Comparison of ENCODE assay signal across 19 cellular contexts in the genomic region with DNA sequence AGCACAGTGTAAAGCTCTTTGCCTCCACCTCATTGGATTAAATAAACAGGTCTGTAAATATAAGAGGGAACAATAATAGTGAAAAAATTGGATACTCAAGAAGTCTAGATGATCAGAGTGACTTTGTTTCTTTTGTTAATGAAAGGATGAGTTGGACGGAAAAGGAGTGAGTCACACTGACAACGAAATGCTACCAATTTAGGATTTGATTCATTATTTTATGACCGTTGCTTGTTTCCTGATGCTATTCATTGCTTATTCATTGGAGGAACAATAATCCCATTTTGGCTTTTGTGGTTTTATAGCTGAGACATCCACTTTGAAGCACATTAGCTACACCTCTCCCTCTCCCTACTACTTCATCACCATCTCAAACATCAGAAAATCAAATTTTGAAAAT.
DNase-seq lines count a peak whose midpoint lies in the region; FAIRE-seq and TF ChIP-seq lines count a peak whose summit lies in the region.
"Had no signal": no experiment of that assay in that cellular context is flagged by ENCODE, and none has a peak within 500 bp of the region (broad histone marks: within the 10 kb centered on the region; RNA-seq: fewer than 3 reads in every experiment).

No MANE protein-coding gene starts in this region.

- H4K20me1 ChIP-seq in keratinocyte (ENCODE audit: control insufficient read depth, extremely low read depth, insufficient read depth, low read length): no peaks in the 10 kb centered on the region

- no peak overlapping the region for H3K4me3 ChIP-seq in astrocyte of the spinal cord (ENCODE audit: low read depth, low read length)
- no peak overlapping the region for H3K4me3 ChIP-seq in keratinocyte (ENCODE audit: control insufficient read depth in 2 of 3, extremely low read depth in 1 of 3, insufficient read depth in 2 of 3, low read depth in 1 of 3, low read length in 3 of 3)
- H3K4me3 ChIP-seq in CD8-positive, alpha-beta memory T cell (ENCODE audit: low read length): no peak overlapping the region
- no peak overlapping the region for H3K4me3 ChIP-seq in esophagus squamous epithelium
- H3K4me3 ChIP-seq: Peyer's patch had no signal

- CTCF ChIA-PET in CD8-positive, alpha-beta memory T cell (lab: Charles Lee): no interaction called here

- H3K4me3 Mint-ChIP-seq in CD8-positive, alpha-beta memory T cell: no peak overlapping the region
- no peak overlapping the region for H3K4me3 Mint-ChIP-seq in activated naive CD8-positive, alpha-beta T cell treated with anti-CD3 and anti-CD28 coated beads for 36 hours
- H3K4me3 Mint-ChIP-seq: brain; endodermal cell; natural killer cell treated with Interleukin-12 subunit alpha and Interleukin-12 subunit beta and Interleukin-15 and Interleukin-18, amount 100 ng/mL, for 72 hours; stimulated activated memory B cell treated with anti-CD40 and anti-IgM and Interleukin-4, amounts not matched to agents 10 μg/mL and 1 μg/mL and 100 μg/mL, for 72 hours had no signal

- H3K36me3 ChIP-seq in keratinocyte (ENCODE audit: control insufficient read depth in 2 of 2, extremely low read depth in 1 of 2, insufficient read depth in 2 of 2, low read length in 2 of 2): no peaks in the 10 kb centered on the region
- no peaks in the 10 kb centered on the region for H3K36me3 ChIP-seq in CD8-positive, alpha-beta memory T cell (ENCODE audit: insufficient read depth, low read length)
- no peaks in the 10 kb centered on the region for H3K36me3 ChIP-seq in esophagus squamous epithelium
- H3K36me3 ChIP-seq: Peyer's patch had no signal

- no peak overlapping the region for H3K4me2 ChIP-seq in keratinocyte (ENCODE audit: control insufficient read depth, extremely low read depth, insufficient read depth, low read depth, low read length)

- no peaks in the 10 kb centered on the region for H3K36me3 Mint-ChIP-seq in CD8-positive, alpha-beta memory T cell
- H3K36me3 Mint-ChIP-seq in activated naive CD8-positive, alpha-beta T cell treated with anti-CD3 and anti-CD28 coated beads for 36 hours: no peaks in the 10 kb centered on the region
- H3K36me3 Mint-ChIP-seq: brain; natural killer cell treated with Interleukin-12 subunit alpha and Interleukin-12 subunit beta and Interleukin-15 and Interleukin-18, amount 100 ng/mL, for 72 hours; stimulated activated memory B cell treated with anti-CD40 and anti-IgM and Interleukin-4, amounts not matched to agents 10 μg/mL and 1 μg/mL and 100 μg/mL, for 72 hours had no signal

- H3K4me1 ChIP-seq in keratinocyte (ENCODE audit: control insufficient read depth, extremely low read depth, insufficient read depth, low read length) (peaks cover 4% of the 10 kb centered on the region), esophagus squamous epithelium (no peaks in the 10 kb centered on the region)
- no peaks in the 10 kb centered on the region for H3K4me1 ChIP-seq in CD8-positive, alpha-beta memory T cell (ENCODE audit: insufficient read depth, low read length)
- H3K4me1 ChIP-seq: Peyer's patch had no signal

- DNase-seq in DMS153 (lab: John Stamatoyannopoulos, UW) (peak; percentile 65), LoVo (ENCODE audit: low spot score) (peak; percentile 26), astrocyte of the spinal cord (ENCODE audit: low read depth, low spot score) (peak; percentile 62), keratinocyte (ENCODE audit: low read depth, low spot score) (peak; percentile 17), NCI-H446 (lab: John Stamatoyannopoulos, UW) (no peak), esophagus squamous epithelium (lab: John Stamatoyannopoulos, UW) (no peak)
- no peak for DNase-seq in CD8-positive, alpha-beta memory T cell
- no peak for DNase-seq in activated naive CD8-positive, alpha-beta T cell treated with anti-CD3 and anti-CD28 coated beads for 36 hours
- DNase-seq: endodermal cell; hypothalamus; left ventricle myocardium superior; NCI-H510A; Peyer's patch; stimulated activated CD4-positive, alpha-beta T cell treated with anti-CD3 and anti-CD28 coated beads, Interleukin-4, amount 100 ng/mL, for 4 hours; T1000 had no signal

- TF ChIP-seq POLR2A in esophagus squamous epithelium (IDR thresholded peaks at IDR 0.05): no peak

- no peak overlapping the region for H3K27ac ChIP-seq in keratinocyte (ENCODE audit: control insufficient read depth, insufficient read depth, low read length)
- no peak overlapping the region for H3K27ac ChIP-seq in CD8-positive, alpha-beta memory T cell (ENCODE audit: low read depth, low read length)
- no peak overlapping the region for H3K27ac ChIP-seq in esophagus squamous epithelium
- H3K27ac ChIP-seq: C4-2B, Peyer's patch had no signal

- H3K9me3 ChIP-seq in keratinocyte (ENCODE audit: control insufficient read depth, low read depth, low read length): peaks cover 7% of the 10 kb centered on the region
- H3K9me3 ChIP-seq in CD8-positive, alpha-beta memory T cell (ENCODE audit: low read length): no peaks in the 10 kb centered on the region
- peaks cover 0 to 7% (median 0%) of the 10 kb centered on the region in 3 donors for H3K9me3 ChIP-seq in esophagus squamous epithelium
- H3K9me3 ChIP-seq: Peyer's patch had no signal

- H3K27me3 Mint-ChIP-seq in CD8-positive, alpha-beta memory T cell: peaks cover 3 to 16% of the 10 kb centered on the region in 2 donors
- H3K27me3 Mint-ChIP-seq in activated naive CD8-positive, alpha-beta T cell treated with anti-CD3 and anti-CD28 coated beads for 36 hours: peaks cover 6% of the 10 kb centered on the region

- H3K9ac ChIP-seq in keratinocyte (ENCODE audit: control insufficient read depth, extremely low read depth, insufficient read depth, low read length): no peak overlapping the region

- in situ Hi-C loops in astrocyte of the spinal cord (cut with HindIII; ENCODE audit: low sequenced_read_pairs): no loop called here

- no peak overlapping the region for H3K27ac Mint-ChIP-seq in CD8-positive, alpha-beta memory T cell
- H3K27ac Mint-ChIP-seq in activated naive CD8-positive, alpha-beta T cell treated with anti-CD3 and anti-CD28 coated beads for 36 hours: no peak overlapping the region
- H3K27ac Mint-ChIP-seq: brain; endodermal cell; natural killer cell treated with Interleukin-12 subunit alpha and Interleukin-12 subunit beta and Interleukin-15 and Interleukin-18, amount 100 ng/mL, for 72 hours; stimulated activated memory B cell treated with anti-CD40 and anti-IgM and Interleukin-4, amounts not matched to agents 10 μg/mL and 1 μg/mL and 100 μg/mL, for 72 hours had no signal

- H3K9me3 Mint-ChIP-seq in CD8-positive, alpha-beta memory T cell: peaks cover 0 to 2% (median 0%) of the 10 kb centered on the region in 5 donors
- H3K9me3 Mint-ChIP-seq in activated naive CD8-positive, alpha-beta T cell treated with anti-CD3 and anti-CD28 coated beads for 36 hours: no peaks in the 10 kb centered on the region
- H3K9me3 Mint-ChIP-seq: natural killer cell treated with Interleukin-12 subunit alpha and Interleukin-12 subunit beta and Interleukin-15 and Interleukin-18, amount 100 ng/mL, for 72 hours; stimulated activated memory B cell treated with anti-CD40 and anti-IgM and Interleukin-4, amounts not matched to agents 10 μg/mL and 1 μg/mL and 100 μg/mL, for 72 hours had no signal

- H2AFZ ChIP-seq in keratinocyte (ENCODE audit: control insufficient read depth, low read length): no peak overlapping the region

- dilution Hi-C loops in keratinocyte (cut with MboI; ENCODE audit: extremely low pct_ligation_motif_present, low sequenced_read_pairs): no loop called here

- POLR2A ChIA-PET in CD8-positive, alpha-beta memory T cell (lab: Charles Lee): no interaction called here

- no peak for TF ChIP-seq CTCF in astrocyte of the spinal cord (IDR thresholded peaks at IDR 0.05; ENCODE audit: low read depth, low read length)
- TF ChIP-seq CTCF in keratinocyte (optimal IDR thresholded peaks at IDR 0.05 in 1 of 3, IDR thresholded peaks at IDR 0.05 in 1 of 3, conservative IDR thresholded peaks at IDR 0.05 in 1 of 3; ENCODE audit: extremely low read depth in 1 of 3, insufficient read depth in 2 of 3, low read length in 3 of 3): no peak
- no peak for TF ChIP-seq CTCF in esophagus squamous epithelium (IDR thresholded peaks at IDR 0.05)

- no peaks in the 10 kb centered on the region for H3K79me2 ChIP-seq in keratinocyte (ENCODE audit: control insufficient read depth, insufficient read depth, low read length)

- H3K27me3 ChIP-seq in keratinocyte (ENCODE audit: control insufficient read depth, extremely low read depth, insufficient read depth, low read length) (no peaks in the 10 kb centered on the region), esophagus squamous epithelium (no peaks in the 10 kb centered on the region)
- H3K27me3 ChIP-seq in CD8-positive, alpha-beta memory T cell (ENCODE audit: insufficient read depth, low read length, poor library complexity, severe bottlenecking): no peaks in the 10 kb centered on the region
- H3K27me3 ChIP-seq: Peyer's patch had no signal

- no peaks in the 10 kb centered on the region for H3K4me1 Mint-ChIP-seq in CD8-positive, alpha-beta memory T cell
- peaks cover 2% of the 10 kb centered on the region for H3K4me1 Mint-ChIP-seq in activated naive CD8-positive, alpha-beta T cell treated with anti-CD3 and anti-CD28 coated beads for 36 hours
- H3K4me1 Mint-ChIP-seq: brain, endodermal cell had no signal

- no peaks in the 10 kb centered on the region for H3K9me1 ChIP-seq in keratinocyte (ENCODE audit: control insufficient read depth, extremely low read depth, insufficient read depth, low read length)

- 7 to 36% methylated on average over 3 of the region's 3 CpGs for WGBS in esophagus squamous epithelium, 2 donors

- intact Hi-C loops in esophagus squamous epithelium (cut with DNase I): no loop called here

- no peak for FAIRE-seq in keratinocyte (lab: Jason Lieb, UNC)

Comparison
In these comparisons a context has a peak if more than half of its experiments do, and no peak if none do; other contexts are left out.
1. DNase-seq: peak in DMS153 (single experiment), LoVo (single experiment), astrocyte of the spinal cord (single experiment) and keratinocyte (single experiment); none in NCI-H446 (0 of 2), CD8-positive, alpha-beta memory T cell (0 of 5), esophagus squamous epithelium (single experiment) and activated naive CD8-positive, alpha-beta T cell treated with anti-CD3 and anti-CD28 coated beads for 36 hours (single experiment).